ENCODE assay signal across 2 cellular contexts in the genomic region with DNA sequence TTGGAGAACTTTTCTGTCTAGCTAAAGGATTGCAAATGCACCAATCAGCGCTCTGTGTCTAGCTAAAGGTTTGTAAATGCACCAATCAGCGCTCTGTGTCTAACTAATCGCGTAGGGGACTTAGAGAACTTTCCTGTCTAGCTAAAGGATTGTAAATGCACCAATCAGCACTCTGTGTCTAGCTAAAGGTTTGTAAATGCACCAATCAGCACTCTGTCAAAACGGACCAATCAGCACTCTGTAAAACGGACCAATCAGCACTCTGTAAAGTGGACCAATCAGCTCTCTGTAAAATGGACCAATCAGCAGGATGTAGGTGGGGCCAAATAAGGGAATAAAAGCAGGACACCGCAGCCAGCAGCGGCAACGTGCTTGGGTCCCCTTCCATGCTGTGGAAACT.
TF ChIP-seq lines count a peak whose summit lies in the region.

No MANE protein-coding gene starts in this region.

TF ChIP-seq in HCT116, 20 proteins besides CTCF, POLR2A, EP300 and RAD21:
- peak; percentile 7; the same call in 1 of the 2 replicates for TF ChIP-seq SP1 (IDR thresholded peaks at IDR 0.05; ENCODE audit: low read depth)
TF ChIP-seq in HCT116: peak in this region for 1; not testable (repeated sequence) for 19.

TF ChIP-seq in HepG2, 621 proteins besides CTCF, POLR2A, EP300 and RAD21:
- TF ChIP-seq NFYB (CRISPR knock-in tag; IDR thresholded peaks at IDR 0.05), result peak; percentile 48
- 0 out of 2 replicates have a peak, but pooled peaks have one; percentile 4 for TF ChIP-seq ZMYM4 (CRISPR knock-in tag; IDR thresholded peaks at IDR 0.05)
